8 cellular contexts compared by ENCODE assay signal in the genomic region with DNA sequence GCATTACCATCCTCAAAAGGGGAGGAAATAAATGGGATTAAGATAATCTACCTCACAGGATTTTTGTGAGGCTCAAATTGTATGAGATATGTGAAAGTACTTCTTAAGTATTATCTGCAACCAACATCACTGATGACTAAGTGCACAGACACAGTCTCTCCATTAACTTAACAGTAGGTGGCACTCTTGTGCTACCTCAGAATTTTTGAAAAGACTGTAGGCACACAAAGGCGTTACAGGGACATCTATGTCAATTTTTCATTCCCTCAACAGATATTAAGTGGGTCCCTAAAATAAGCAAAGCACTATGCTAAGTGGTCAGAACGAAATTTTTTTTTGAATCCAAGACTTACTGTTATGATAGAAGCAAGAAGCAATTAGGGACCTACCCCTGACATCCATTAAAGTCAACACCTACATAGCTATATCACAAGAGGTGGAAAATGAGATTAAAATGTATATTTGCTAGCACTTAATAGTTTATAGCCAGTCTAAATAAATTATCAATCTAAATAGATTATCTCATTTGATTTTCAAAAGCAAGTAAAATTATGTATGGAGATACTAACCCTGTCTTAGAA. TPM values are rescaled to one million over a fixed set of nuclear protein-coding genes. Genes with fewer than 3 reads are reported as not detected.
A peak's percentile ranks its signal among the peaks of the same experiment; 100 is the strongest.
DNase-seq lines count a peak whose midpoint lies in the region; ATAC-seq, FAIRE-seq and TF ChIP-seq lines count a peak whose summit lies in the region.

No MANE protein-coding gene starts in this region.

- H3K36me3 ChIP-seq in endothelial cell of umbilical vein (ENCODE audit: control insufficient read depth in 2 of 2, extremely low read depth in 1 of 2, insufficient read depth in 2 of 2, low read length in 2 of 2) (peaks cover 0 to 5% of the 10 kb centered on the region in 2 experiments), mucosa of descending colon (ENCODE audit: low read depth) (peaks cover 5% of the 10 kb centered on the region)

- no peaks in the 10 kb centered on the region for H4K20me1 ChIP-seq in endothelial cell of umbilical vein (replicated peaks; ENCODE audit: control insufficient read depth, extremely low read depth, insufficient read depth, low read length)

- H3K9me3 ChIP-seq in endothelial cell of umbilical vein (replicated peaks; ENCODE audit: control insufficient read depth, insufficient read depth, low read length), result no peaks in the 10 kb centered on the region
- no peaks in the 10 kb centered on the region for H3K9me3 ChIP-seq in mucosa of descending colon

- H3K79me2 ChIP-seq in endothelial cell of umbilical vein (ENCODE audit: control insufficient read depth, insufficient read depth, low read length), result no peaks in the 10 kb centered on the region

- peak; percentile 75 for ATAC-seq in GM19395 (IDR thresholded peaks at IDR 0.05; ENCODE audit: unreplicated experiment)
- ATAC-seq in mucosa of descending colon, result peak; percentile 72

- H3K27me3 ChIP-seq in endothelial cell of umbilical vein (ENCODE audit: control insufficient read depth in 2 of 2, insufficient read depth in 2 of 2, low read length in 2 of 2), result no peaks in the 10 kb centered on the region

- intact Hi-C loops in endothelial cell of umbilical vein (cut with micrococcal nuclease) (loop anchor here (1.0 kb wide), 1 partner anchor 15 kb away; no protein-coding TSS in a partner anchor), mucosa of descending colon (cut with DNase I, micrococcal nuclease) (no loop called here)

- no peak overlapping the region for H3K4me2 ChIP-seq in endothelial cell of umbilical vein (ENCODE audit: insufficient read depth, low read length)

- peak; percentile 84 for TF ChIP-seq CTCF in LNCAP (IDR thresholded peaks at IDR 0.05)
- peak; percentile 55 to 61 for TF ChIP-seq CTCF in endothelial cell of umbilical vein (IDR thresholded peaks at IDR 0.05; ENCODE audit: extremely low read depth in 1 of 2, insufficient read depth in 1 of 2, low read depth in 1 of 2, low read length in 2 of 2)
- no peak for TF ChIP-seq CTCF in mucosa of descending colon (IDR thresholded peaks at IDR 0.05)

- no peak overlapping the region for H3K4me3 ChIP-seq in endothelial cell of umbilical vein (replicated peaks in 1 of 3; ENCODE audit: insufficient read depth in 1 of 3, low read depth in 1 of 3, low read length in 3 of 3)
- no peak overlapping the region for H3K4me3 ChIP-seq in mucosa of descending colon

- peaks cover 23% of the 10 kb centered on the region for H3K4me1 ChIP-seq in endothelial cell of umbilical vein (ENCODE audit: control insufficient read depth, extremely low read depth, insufficient read depth, low read length)
- no peaks in the 10 kb centered on the region for H3K4me1 ChIP-seq in mucosa of descending colon (ENCODE audit: low read depth)

- no peak overlapping the region for H2AFZ ChIP-seq in endothelial cell of umbilical vein (ENCODE audit: low read depth, low read length)

- H3K27ac ChIP-seq in endothelial cell of umbilical vein (ENCODE audit: insufficient read depth, low read depth, low read length), result no peak overlapping the region

- BruUV-seq in endothelial cell of umbilical vein (replicated peaks; lab: Mats Ljungman, UMichigan), result no TSS peak

- dilution Hi-C loops in endothelial cell of umbilical vein (cut with MboI; ENCODE audit: extremely low pct_ligation_motif_present, low sequenced_read_pairs), result no loop called here

- H3K9me1 ChIP-seq in endothelial cell of umbilical vein (replicated peaks; ENCODE audit: control insufficient read depth, extremely low read depth, insufficient read depth, low read length), result no peaks in the 10 kb centered on the region

- TF ChIP-seq POLR2A in endothelial cell of umbilical vein (IDR thresholded peaks at IDR 0.05; ENCODE audit: low read depth, low read length), result no peak

- DNase-seq in D341Med (ENCODE audit: low spot score) (peak; percentile 59), SHP77 treated with DMSO at 0.1 percent for 48 hours (lab: John Stamatoyannopoulos, UW) (peak; percentile 3), endothelial cell of umbilical vein (ENCODE audit: low read depth, low spot score) (peak; percentile 72), mucosa of descending colon (peak in 1 of 3 donors; percentile 10), ecto neural progenitor cell (ENCODE audit: low spot score) (no peak)
- no peak for DNase-seq in activated naive CD4-positive, alpha-beta T cell treated with Interleukin-2 at 50 U/mL for 16 hours

- CTCF ChIA-PET in endothelial cell of umbilical vein (lab: Charles Lee), result interaction anchor here (0.6 to 8.8 kb wide), 16 partner anchors 10 to 276 kb away, joined by 3 to 147 read pairs (median 4); no protein-coding TSS in a partner anchor

- POLR2A ChIA-PET in endothelial cell of umbilical vein (lab: Charles Lee), result no interaction called here

- H3K9ac ChIP-seq in endothelial cell of umbilical vein (replicated peaks; ENCODE audit: extremely low read depth, insufficient read depth, low read length), result no peak overlapping the region

- peak; percentile 78 for FAIRE-seq in endothelial cell of umbilical vein (lab: Jason Lieb, UNC)

TF ChIP-seq in endothelial cell of umbilical vein, 7 proteins besides CTCF, POLR2A, EP300 and RAD21:
- TF ChIP-seq MAX (IDR thresholded peaks at IDR 0.05; ENCODE audit: insufficient read depth, insufficient read length) (no peak), FOS (IDR thresholded peaks at IDR 0.05; ENCODE audit: borderline replicate concordance, insufficient read depth, low read length) (peak; percentile 49), JUN (IDR thresholded peaks at IDR 0.05; ENCODE audit: borderline replicate concordance, insufficient read depth, insufficient read length, low read depth) (no peak), EZH2 (IDR thresholded peaks at IDR 0.05; ENCODE audit: borderline replicate concordance, low read depth, low read length, severe bottlenecking) (no peak), GATA2 (IDR thresholded peaks at IDR 0.05; ENCODE audit: insufficient read depth, insufficient read length, low read depth, low read length) (peak; percentile 72), POLR2AphosphoS5 (IDR thresholded peaks at IDR 0.05; ENCODE audit: insufficient read depth, low read depth, low read length) (no peak), MYC (IDR thresholded peaks at IDR 0.05; ENCODE audit: low read depth, low read length) (no peak)

RNA-seq across cellular contexts. Expression of gene RYK, which starts 52.9 kb away (rescaled TPM):
- 44.1 and 48.3 TPM in 2 replicates for total RNA-seq in endothelial cell of umbilical vein
- polyA plus RNA-seq in endothelial cell of umbilical vein, result 23.7 and 23.8 TPM in 2 replicates
- 22.0 and 24.0 TPM in 2 replicates for polyA plus RNA-seq in endothelial cell of umbilical vein (2011; cell fraction: cytosol; rRNA removed)
- polyA plus RNA-seq in endothelial cell of umbilical vein (2011; cell fraction: nucleus; rRNA removed), result 56.8 and 63.2 TPM in 2 replicates
- 36.5 and 43.3 TPM in 2 replicates for polyA plus RNA-seq in endothelial cell of umbilical vein (2012)
- 57.2 and 67.2 TPM in 2 replicates for polyA minus RNA-seq in endothelial cell of umbilical vein
- 29.9 TPM for polyA minus RNA-seq in endothelial cell of umbilical vein (2011; cell fraction: cytosol; rRNA and poly(A)+ RNA removed)
- polyA minus RNA-seq in endothelial cell of umbilical vein (2011; cell fraction: nucleus; rRNA and poly(A)+ RNA removed), result 54.0 and 72.7 TPM in 2 replicates
- 10 to 100 TPM; 36.3 to 80.6 (median 43.7) TPM for total RNA-seq in mucosa of descending colon

Comparison
In these comparisons a context has a peak if more than half of its experiments do, and no peak if none do; other contexts are left out.
1. DNase-seq: peak in D341Med (single experiment), SHP77 treated with DMSO at 0.1 percent for 48 hours (single experiment) and endothelial cell of umbilical vein (single experiment); none in ecto neural progenitor cell (single experiment) and activated naive CD4-positive, alpha-beta T cell treated with Interleukin-2 at 50 U/mL for 16 hours (single experiment).